In the genomic region with DNA sequence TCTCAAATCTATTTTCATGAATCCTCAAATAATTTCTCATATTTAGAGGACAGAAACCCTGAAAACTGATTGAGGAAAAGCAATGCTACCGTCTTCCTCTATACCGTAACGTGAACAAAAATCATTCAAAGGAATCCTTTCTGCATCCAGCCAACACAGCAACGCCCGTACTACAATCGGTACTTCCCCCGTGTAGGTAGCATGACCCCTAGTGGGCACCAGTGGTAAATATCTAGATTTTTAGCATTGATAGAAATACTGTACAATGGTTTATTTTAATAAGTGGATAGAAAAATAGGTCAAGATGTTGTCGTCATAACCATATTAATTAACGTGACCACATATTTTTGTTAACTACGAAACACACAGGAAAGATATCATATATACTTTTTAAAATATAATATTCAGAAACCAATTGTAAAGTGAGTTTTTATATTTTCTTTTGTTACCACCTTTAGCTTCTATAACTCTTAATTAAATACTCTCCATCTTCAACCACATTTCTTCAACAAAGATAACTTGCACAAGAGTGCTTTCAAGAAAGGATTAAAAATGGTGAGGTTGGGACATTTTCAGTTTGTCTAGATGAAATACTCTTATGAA, we compare ENCODE assay signal across 8 cellular contexts.
DNase-seq lines count a peak whose midpoint lies in the region; ATAC-seq and TF ChIP-seq lines count a peak whose summit lies in the region.

No MANE protein-coding gene starts in this region.

- TF ChIP-seq CTCF in ascending aorta (IDR thresholded peaks at IDR 0.05) (peak in 2 of 3 experiments; percentile 42 to 48), suprapubic skin (IDR thresholded peaks at IDR 0.05) (peak; percentile 16 to 49)

- H3K4me3 Mint-ChIP-seq in immature natural killer cell: peak overlapping the region in 1 of 5 donors; percentile 17

- no peak overlapping the region for H3K27ac ChIP-seq in ascending aorta
- no peak overlapping the region for H3K27ac ChIP-seq in suprapubic skin

- DNase-seq in COLO829 (ENCODE audit: low spot score) (peak; percentile 49), NCI-H460 (ENCODE audit: extremely low read depth, low read depth) (peak; percentile 14), ascending aorta (ENCODE audit: low spot score in 2 of 2) (no peak), immature natural killer cell (peak; percentile 13 to 17 (median 15)), suprapubic skin (ENCODE audit: low spot score in 2 of 2) (no peak), NCI-H2107 (lab: John Stamatoyannopoulos, UW) (no peak)

- H3K9me3 Mint-ChIP-seq in immature natural killer cell: no peaks in the 10 kb centered on the region

- peaks cover 5 to 9% (median 8%) of the 10 kb centered on the region in 3 donors for H3K27me3 Mint-ChIP-seq in immature natural killer cell (ENCODE audit: low read depth in 3 of 3)

- H3K4me1 ChIP-seq in ascending aorta (no peaks in the 10 kb centered on the region), suprapubic skin (no peaks in the 10 kb centered on the region)

- ATAC-seq in GM18861 (IDR thresholded peaks at IDR 0.05; ENCODE audit: unreplicated experiment) (peak; percentile 70), HG02981 (IDR thresholded peaks at IDR 0.05; ENCODE audit: unreplicated experiment) (peak; percentile 73)

- H3K36me3 ChIP-seq in ascending aorta: no peaks in the 10 kb centered on the region
- H3K36me3 ChIP-seq in suprapubic skin: no peaks in the 10 kb centered on the region

- TF ChIP-seq EP300 in suprapubic skin (IDR thresholded peaks at IDR 0.05): no peak

- no peak for TF ChIP-seq POLR2A in suprapubic skin (IDR thresholded peaks at IDR 0.05)

- H3K9me3 ChIP-seq in ascending aorta: no peaks in the 10 kb centered on the region
- H3K9me3 ChIP-seq in suprapubic skin: no peaks in the 10 kb centered on the region

- WGBS in suprapubic skin: 12% methylated on average over 10 of the region's 10 CpGs

- H3K4me3 ChIP-seq in ascending aorta (no peak overlapping the region), suprapubic skin (no peak overlapping the region)

- H3K4me1 Mint-ChIP-seq in immature natural killer cell: no peaks in the 10 kb centered on the region

- no peaks in the 10 kb centered on the region for H3K36me3 Mint-ChIP-seq in immature natural killer cell

- H3K27me3 ChIP-seq in ascending aorta (no peaks in the 10 kb centered on the region), suprapubic skin (no peaks in the 10 kb centered on the region)

- intact Hi-C loops in ascending aorta (cut with DNase I): loop anchor here (2.0 to 5.0 kb wide), 2 partner anchors 1017 to 1294 kb away; no protein-coding TSS in a partner anchor

- no peak overlapping the region for H3K27ac Mint-ChIP-seq in immature natural killer cell

Comparison
In these comparisons a context has a peak if more than half of its experiments do, and no peak if none do; other contexts are left out.
1. DNase-seq: peak in COLO829 (single experiment), NCI-H460 (single experiment) and immature natural killer cell (3 of 3); none in ascending aorta (0 of 2), suprapubic skin (0 of 2) and NCI-H2107 (single experiment).